In genomic region chr11:2176389-2176900, GRCh38 we compare ENCODE assay signal across 15 cellular contexts. TPM values are rescaled to one million over a fixed set of nuclear protein-coding genes. Genes with fewer than 3 reads are reported as not detected.
A peak's percentile ranks its signal among the peaks of the same experiment; 100 is the strongest.
DNase-seq lines count a peak whose midpoint lies in the region; ATAC-seq, FAIRE-seq and TF ChIP-seq lines count a peak whose summit lies in the region.
"Had no signal": no experiment of that assay in that cellular context is flagged by ENCODE, and none has a peak within 500 bp of the region (broad histone marks: within the 10 kb centered on the region; RNA-seq: fewer than 3 reads in every experiment).

No MANE protein-coding gene starts in this region.

- no peak overlapping the region for H4K8ac ChIP-seq in neuronal stem cell (ENCODE audit: low read depth, low read length)

- DNase-seq in GM12891 (ENCODE audit: insufficient read length, low spot score) (no peak), RWPE2 (ENCODE audit: low spot score) (no peak), K562 (ENCODE audit: extremely low read depth in 1 of 4, low spot score in 3 of 4) (no peak), neuronal stem cell (ENCODE audit: low spot score) (no peak), HuH-7.5 (ENCODE audit: low spot score) (no peak)
- DNase-seq: 8988T; CD4-positive, CD25-positive, alpha-beta regulatory T cell; DMS53; H9 had no signal

- no peaks in the 10 kb centered on the region for H3K9me1 ChIP-seq in K562 (ENCODE audit: control insufficient read depth, insufficient read depth, low read length)

- no peaks in the 10 kb centered on the region for H3K36me3 Mint-ChIP-seq in activated T-helper 17 cell treated with anti-CD3 and anti-CD28 coated beads, Interleukin-2, amount 50 U/mL, for 72 hours (ENCODE audit: low read depth)
- H3K36me3 Mint-ChIP-seq: CD4-positive, CD25-positive, alpha-beta regulatory T cell had no signal

- WGBS in K562 (ENCODE audit: insufficient coverage, low coverage, missing lambda C conversion rate): 3% methylated on average over 14 of the region's 14 CpGs
- no CpG with 5 or more reads among the region's 14 CpGs for WGBS in neuronal stem cell (ENCODE audit: extremely low coverage in 2 of 2, insufficient read length in 2 of 2, insufficient replicate concordance in 1 of 2), 2 donors

- H3K27me3 ChIP-seq in RWPE2 (ENCODE audit: insufficient read depth, poor library complexity, severe bottlenecking) (no peaks in the 10 kb centered on the region), K562 (ENCODE audit: control insufficient read depth in 2 of 2, insufficient read depth in 2 of 2, low read length in 2 of 2) (peaks cover 10 to 58% of the 10 kb centered on the region in 2 experiments; a peak in 4 of 5 replicates), neuronal stem cell (ENCODE audit: control insufficient read depth in 3 of 3, insufficient read depth in 3 of 3, low read depth in 1 of 3, low read length in 3 of 3) (peaks cover 0 to 28% (median 0%) of the 10 kb centered on the region in 3 experiments)

- H3K9ac ChIP-seq in K562 (ENCODE audit: insufficient read depth in 1 of 2, low read depth in 2 of 2, low read length in 2 of 2) (no peak overlapping the region), neuronal stem cell (ENCODE audit: low read depth, low read length, poor library complexity) (peak overlapping the region; percentile 65)
- H3K9ac ChIP-seq: BLaER1 treated with 17β-estradiol and CSF1 and Interleukin-3, amounts not matched to agents 10 nM and 100 nM had no signal

- no peak overlapping the region for H3K4me3 Mint-ChIP-seq in activated T-helper 17 cell treated with anti-CD3 and anti-CD28 coated beads, Interleukin-2, amount 50 U/mL, for 72 hours
- H3K4me3 Mint-ChIP-seq: CD4-positive, CD25-positive, alpha-beta regulatory T cell; GM23338; H9 had no signal

- peak overlapping the region; percentile 71 for H2BK15ac ChIP-seq in neuronal stem cell (ENCODE audit: low read length)

- H3K9me3 ChIP-seq in RWPE2 (ENCODE audit: severe bottlenecking): no peaks in the 10 kb centered on the region
- no peaks in the 10 kb centered on the region; the same call in 1 of the 2 replicates for H3K9me3 ChIP-seq in K562 (replicated peaks; ENCODE audit: control insufficient read depth, insufficient read depth, low read depth, low read length)
- no peaks in the 10 kb centered on the region for H3K9me3 ChIP-seq in neuronal stem cell (replicated peaks in 1 of 2; ENCODE audit: control insufficient read depth in 2 of 2, insufficient read depth in 1 of 2, low read depth in 1 of 2, low read length in 2 of 2)
- H3K9me3 ChIP-seq: BLaER1 treated with 17β-estradiol and CSF1 and Interleukin-3, amounts not matched to agents 10 nM and 100 nM had no signal

- CTCF ChIA-PET in K562 (lab: Yijun Ruan, JAX; ENCODE audit: low intra/inter-chr PET ratio): no interaction called here

- H3K9me3 Mint-ChIP-seq in activated T-helper 17 cell treated with anti-CD3 and anti-CD28 coated beads, Interleukin-2, amount 50 U/mL, for 72 hours: no peaks in the 10 kb centered on the region
- H3K9me3 Mint-ChIP-seq: CD4-positive, CD25-positive, alpha-beta regulatory T cell; GM23338 had no signal

- no peak overlapping the region for H2AFZ ChIP-seq in K562 (ENCODE audit: low read depth, low read length)
- H2AFZ ChIP-seq in neuronal stem cell (ENCODE audit: low read length): no peak overlapping the region
- H2AFZ ChIP-seq: GM23338 had no signal

- no peak for TF ChIP-seq POLR2A in GM12891 (IDR thresholded peaks at IDR 0.05; ENCODE audit: low read depth, low read length)
- no peak for TF ChIP-seq POLR2A in K562 (conservative IDR thresholded peaks at IDR 0.05)

- peaks cover 5% of the 10 kb centered on the region for H3K79me1 ChIP-seq in neuronal stem cell (ENCODE audit: low read depth, low read length)

- no peak overlapping the region for H3K4me2 ChIP-seq in K562 (ENCODE audit: insufficient read depth, low read length)
- H3K4me2 ChIP-seq in neuronal stem cell (ENCODE audit: insufficient read depth, low read length, poor library complexity, severe bottlenecking): no peak overlapping the region
- H3K4me2 ChIP-seq: GM23338 had no signal

- H2BK5ac ChIP-seq in neuronal stem cell (ENCODE audit: low read length): no peak overlapping the region

- H3K4me3 ChIP-seq in RWPE2 (ENCODE audit: severe bottlenecking) (no peak overlapping the region), K562 (no peak overlapping the region), neuronal stem cell (ENCODE audit: low read length in 2 of 2) (peak overlapping the region in 1 of 2 donors; percentile 38)
- H3K4me3 ChIP-seq: BLaER1 treated with 17β-estradiol and CSF1 and Interleukin-3, amounts not matched to agents 10 nM and 100 nM; GM23338 had no signal

- H3K18ac ChIP-seq in neuronal stem cell (ENCODE audit: low read length): peak overlapping the region; percentile 77

- peak overlapping the region; percentile 2 for H3K14ac ChIP-seq in neuronal stem cell (ENCODE audit: low read length)

- intact Hi-C loops in K562 (cut with micrococcal nuclease): no loop called here

- H3K79me2 ChIP-seq in K562 (ENCODE audit: control insufficient read depth, insufficient read depth, low read length): no peaks in the 10 kb centered on the region

- H2BK12ac ChIP-seq in neuronal stem cell (ENCODE audit: low read length): no peak overlapping the region

- H2AK5ac ChIP-seq in neuronal stem cell (ENCODE audit: low read depth, low read length): peak overlapping the region; percentile 72

- peak overlapping the region; percentile 67 for H3K23ac ChIP-seq in neuronal stem cell (ENCODE audit: low read depth, low read length, poor library complexity)

- in situ Hi-C loops in K562 (cut with MboI): no loop called here

- H3K4ac ChIP-seq in neuronal stem cell (ENCODE audit: low read length): no peak overlapping the region

- peak overlapping the region; percentile 25 for H4K91ac ChIP-seq in neuronal stem cell (ENCODE audit: low read depth, low read length, poor library complexity)

- BruUV-seq in K562 (replicated peaks; lab: Mats Ljungman, UMichigan): no TSS peak

- no peak for TF ChIP-seq CTCF in RWPE2 (IDR thresholded peaks at IDR 0.05; ENCODE audit: poor library complexity, severe bottlenecking)
- TF ChIP-seq CTCF in K562 (IDR thresholded peaks at IDR 0.05 in 2 of 3, conservative IDR thresholded peaks at IDR 0.05 in 1 of 3; ENCODE audit: insufficient read depth in 2 of 3, low read depth in 1 of 3, low read length in 3 of 3): no peak

- POLR2A ChIA-PET in K562 (lab: Yijun Ruan, JAX): no interaction called here

- no peaks in the 10 kb centered on the region; the same call in none of the 2 replicates for H4K20me1 ChIP-seq in K562 (replicated peaks; ENCODE audit: control insufficient read depth, insufficient read depth, low read length)

- no peaks in the 10 kb centered on the region for H3K36me3 ChIP-seq in RWPE2 (ENCODE audit: low read depth)
- no peaks in the 10 kb centered on the region for H3K36me3 ChIP-seq in K562 (ENCODE audit: control insufficient read depth, insufficient read depth, low read length)
- peaks cover 0 to 2% of the 10 kb centered on the region in 2 donors for H3K36me3 ChIP-seq in neuronal stem cell (replicated peaks in 1 of 2; ENCODE audit: control insufficient read depth in 2 of 2, insufficient read depth in 2 of 2, low read length in 2 of 2)
- H3K36me3 ChIP-seq: BLaER1 treated with 17β-estradiol and CSF1 and Interleukin-3, amounts not matched to agents 10 nM and 100 nM had no signal

- no peak for TF ChIP-seq EP300 in K562 (IDR thresholded peaks at IDR 0.05; ENCODE audit: low read length)

- TF ChIP-seq RAD21 in K562 (CRISPR knock-in tag; conservative IDR thresholded peaks at IDR 0.05 in 1 of 2, IDR thresholded peaks at IDR 0.05 in 1 of 2): no peak

- H3K27ac ChIP-seq in RWPE2 (ENCODE audit: poor library complexity, severe bottlenecking) (peak overlapping the region; percentile 98), K562 (ENCODE audit: extremely low read depth, low read depth, low read length) (no peak overlapping the region), neuronal stem cell (replicated peaks; ENCODE audit: low read length) (no peak overlapping the region)
- H3K27ac ChIP-seq: BLaER1 treated with 17β-estradiol and CSF1 and Interleukin-3, amounts not matched to agents 10 nM and 100 nM had no signal

- ATAC-seq in RWPE2 (ENCODE audit: low read depth) (no peak), K562 (no peak), GM18511 (IDR thresholded peaks at IDR 0.05; ENCODE audit: unreplicated experiment) (no peak), GM21619 (IDR thresholded peaks at IDR 0.05; ENCODE audit: unreplicated experiment) (no peak)
- ATAC-seq in activated T-helper 17 cell treated with anti-CD3 and anti-CD28 coated beads, Interleukin-2, amount 50 U/mL, for 72 hours (replicated peaks): no peak
- ATAC-seq: GM23338 had no signal

- peaks cover 43% of the 10 kb centered on the region for H3K4me1 ChIP-seq in RWPE2 (ENCODE audit: insufficient read depth, poor library complexity, severe bottlenecking)
- H3K4me1 ChIP-seq in K562 (replicated peaks in 1 of 2; ENCODE audit: control insufficient read depth in 2 of 2, insufficient read depth in 2 of 2, low read length in 2 of 2): peaks cover 0 to 6% of the 10 kb centered on the region in 2 experiments; a peak in 2 of 5 replicates
- H3K4me1 ChIP-seq in neuronal stem cell (ENCODE audit: control insufficient read depth in 2 of 2, insufficient read depth in 1 of 2, low read depth in 1 of 2, low read length in 2 of 2): peaks cover 0 to 12% of the 10 kb centered on the region in 2 donors

- no peak overlapping the region for H3K27ac Mint-ChIP-seq in activated T-helper 17 cell treated with anti-CD3 and anti-CD28 coated beads, Interleukin-2, amount 50 U/mL, for 72 hours
- H3K27ac Mint-ChIP-seq: GM23338, H9 had no signal

- H2BK120ac ChIP-seq in neuronal stem cell (ENCODE audit: low read depth, low read length): no peak overlapping the region

- no peaks in the 10 kb centered on the region for H3K27me3 Mint-ChIP-seq in activated T-helper 17 cell treated with anti-CD3 and anti-CD28 coated beads, Interleukin-2, amount 50 U/mL, for 72 hours
- H3K27me3 Mint-ChIP-seq: CD4-positive, CD25-positive, alpha-beta regulatory T cell had no signal

- H3K4me1 Mint-ChIP-seq in activated T-helper 17 cell treated with anti-CD3 and anti-CD28 coated beads, Interleukin-2, amount 50 U/mL, for 72 hours: no peaks in the 10 kb centered on the region
- H3K4me1 Mint-ChIP-seq: CD4-positive, CD25-positive, alpha-beta regulatory T cell; GM23338 had no signal

- FAIRE-seq in GM12891 (lab: Jason Lieb, UNC) (peak; percentile 50), K562 (lab: Jason Lieb, UNC) (no peak)

RNA-seq across cellular contexts. Expression of gene TH, which starts 4.8 kb away (rescaled TPM):
- polyA plus RNA-seq in GM12891 (2012; ENCODE audit: low read depth, missing spikeins): not detected
- not detected in 2 replicates for total RNA-seq in K562 (2011; cell fraction: chromatin; rRNA removed; ENCODE audit: low replicate concordance)
- total RNA-seq in K562 (2011; cell fraction: nucleolus; rRNA removed): not detected in 2 replicates
- total RNA-seq in K562 (2011; cell fraction: nucleoplasm; rRNA removed): not detected in 2 replicates
- total RNA-seq in K562 (2014; rRNA removed): not detected in 2 replicates
- not detected in 2 replicates for total RNA-seq in K562 (2014; rRNA removed; fragmentation: Illumina TruSeq; extraction: Trizol)
- not detected in 2 replicates for total RNA-seq in K562 (2015; rRNA removed; fragmentation: Illumina TruSeq; extraction: Trizol)
- total RNA-seq in K562 (2021): not detected in 2 replicates
- polyA plus RNA-seq in K562 (2011; rRNA removed): not detected in 2 replicates
- 0.06 TPM in 1 of 2 replicates, not detected in the other for polyA plus RNA-seq in K562 (2011; cell fraction: cytosol; rRNA removed)
- not detected in 2 replicates for polyA plus RNA-seq in K562 (2011; cell fraction: nucleus; rRNA removed)
- polyA plus RNA-seq in K562 (2012): not detected in 2 replicates
- not detected in 2 replicates for polyA plus RNA-seq in K562 (2014; fragmentation: Illumina TruSeq; extraction: Trizol)
- not detected for polyA plus RNA-seq in K562 (2014; fragmentation: Nextera tagmentation; extraction: Ambion mirVana)
- polyA plus RNA-seq in K562 (2014; rRNA removed): not detected in 2 replicates
- not detected in 2 replicates for polyA minus RNA-seq in K562 (2011; rRNA and poly(A)+ RNA removed)
- not detected in 2 replicates for polyA minus RNA-seq in K562 (2011; cell fraction: cytosol; rRNA and poly(A)+ RNA removed)
- polyA minus RNA-seq in K562 (2011; cell fraction: nucleus; rRNA and poly(A)+ RNA removed): not detected in 2 replicates
- polyA plus RNA-seq in neuronal stem cell (2013, experiment 1 of 2): 1.0 TPM
- polyA plus RNA-seq in neuronal stem cell (2013, experiment 2 of 2): 0.82 TPM
- total RNA-seq in activated T-helper 17 cell treated with anti-CD3 and anti-CD28 coated beads, Interleukin-2, amount 50 U/mL, for 72 hours: not detected
- total RNA-seq: CD4-positive, CD25-positive, alpha-beta regulatory T cell; Daoy; GM23338; H9 had no signal
- polyA plus RNA-seq: CD4-positive, CD25-positive, alpha-beta regulatory T cell had no signal

RNA-seq across cellular contexts. Expression of gene INS, which starts 15.4 kb away (rescaled TPM):
- polyA plus RNA-seq in GM12891 (2012; ENCODE audit: low read depth, missing spikeins): not detected
- total RNA-seq in K562 (2011; cell fraction: chromatin; rRNA removed; ENCODE audit: low replicate concordance): not detected in 2 replicates
- total RNA-seq in K562 (2011; cell fraction: nucleolus; rRNA removed): not detected in 2 replicates
- not detected in 2 replicates for total RNA-seq in K562 (2011; cell fraction: nucleoplasm; rRNA removed)
- total RNA-seq in K562 (2014; rRNA removed) (not detected in 2 replicates), K562 (2014; rRNA removed; fragmentation: Illumina TruSeq; extraction: Trizol) (not detected in 2 replicates), K562 (2015; rRNA removed; fragmentation: Illumina TruSeq; extraction: Trizol) (not detected in 2 replicates), K562 (2021) (not detected in 2 replicates)
- polyA plus RNA-seq in K562 (2011; rRNA removed) (not detected in 2 replicates), K562 (2014; fragmentation: Illumina TruSeq; extraction: Trizol) (not detected in 2 replicates), K562 (2014; fragmentation: Nextera tagmentation; extraction: Ambion mirVana) (not detected), K562 (2014; rRNA removed) (not detected in 2 replicates)
- not detected in 2 replicates for polyA plus RNA-seq in K562 (2011; cell fraction: cytosol; rRNA removed)
- not detected in 2 replicates for polyA plus RNA-seq in K562 (2011; cell fraction: nucleus; rRNA removed)
- not detected in 2 replicates for polyA plus RNA-seq in K562 (2012)
- polyA minus RNA-seq in K562 (2011; rRNA and poly(A)+ RNA removed): not detected in 2 replicates
- polyA minus RNA-seq in K562 (2011; cell fraction: cytosol; rRNA and poly(A)+ RNA removed): not detected in 2 replicates
- polyA minus RNA-seq in K562 (2011; cell fraction: nucleus; rRNA and poly(A)+ RNA removed): not detected in 2 replicates
- polyA plus RNA-seq in neuronal stem cell (2013, experiment 1 of 2): not detected
- not detected for polyA plus RNA-seq in neuronal stem cell (2013, experiment 2 of 2)
- total RNA-seq in activated T-helper 17 cell treated with anti-CD3 and anti-CD28 coated beads, Interleukin-2, amount 50 U/mL, for 72 hours: not detected
- total RNA-seq: CD4-positive, CD25-positive, alpha-beta regulatory T cell; Daoy; GM23338; H9 had no signal
- polyA plus RNA-seq: CD4-positive, CD25-positive, alpha-beta regulatory T cell; GM23338 had no signal

RNA-seq across cellular contexts. Expression of gene IGF2, which starts 37.3 kb away (rescaled TPM):
- not detected for polyA plus RNA-seq in GM12891 (2012; ENCODE audit: low read depth, missing spikeins)
- total RNA-seq in K562 (2011; cell fraction: chromatin; rRNA removed; ENCODE audit: low replicate concordance): not detected in 2 replicates
- not detected in 2 replicates for total RNA-seq in K562 (2011; cell fraction: nucleolus; rRNA removed)
- not detected in 2 replicates for total RNA-seq in K562 (2011; cell fraction: nucleoplasm; rRNA removed)
- total RNA-seq in K562 (2014; rRNA removed) (not detected in 2 replicates), K562 (2014; rRNA removed; fragmentation: Illumina TruSeq; extraction: Trizol) (not detected in 2 replicates), K562 (2015; rRNA removed; fragmentation: Illumina TruSeq; extraction: Trizol) (not detected in 2 replicates), K562 (2021) (0.16 and 0.67 TPM in 2 replicates)
- polyA plus RNA-seq in K562 (2011; rRNA removed) (not detected in 2 replicates), K562 (2014; fragmentation: Illumina TruSeq; extraction: Trizol) (not detected in 2 replicates), K562 (2014; fragmentation: Nextera tagmentation; extraction: Ambion mirVana) (not detected), K562 (2014; rRNA removed) (0.03 TPM in 1 of 2 replicates, not detected in the other)
- polyA plus RNA-seq in K562 (2011; cell fraction: cytosol; rRNA removed): 0.01 TPM in 1 of 2 replicates, not detected in the other
- 0.03 TPM in 1 of 2 replicates, not detected in the other for polyA plus RNA-seq in K562 (2011; cell fraction: nucleus; rRNA removed)
- 0.03 and 0.04 TPM in 2 replicates for polyA plus RNA-seq in K562 (2012)
- 0.07 and 0.18 TPM in 2 replicates for polyA minus RNA-seq in K562 (2011; rRNA and poly(A)+ RNA removed)
- 5.3 TPM in 1 of 2 replicates, not detected in the other for polyA minus RNA-seq in K562 (2011; cell fraction: cytosol; rRNA and poly(A)+ RNA removed)
- not detected in 2 replicates for polyA minus RNA-seq in K562 (2011; cell fraction: nucleus; rRNA and poly(A)+ RNA removed)
- polyA plus RNA-seq in neuronal stem cell (2013, experiment 1 of 2): 11.8 TPM
- polyA plus RNA-seq in neuronal stem cell (2013, experiment 2 of 2): 11.0 TPM
- 100 to 1,000 TPM in 1 of 2 donors, 1 to 10 TPM in 1; 7.4 to 287 TPM for total RNA-seq in activated T-helper 17 cell treated with anti-CD3 and anti-CD28 coated beads, Interleukin-2, amount 50 U/mL, for 72 hours
- polyA plus RNA-seq: CD4-positive, CD25-positive, alpha-beta regulatory T cell had no signal

Comparison
In these comparisons a context has a peak if more than half of its experiments do, and no peak if none do; other contexts are left out.
1. RNA of gene IGF2, which starts 37.3 kb away (total RNA-seq): 7.4 to 287 TPM in activated T-helper 17 cell treated with anti-CD3 and anti-CD28 coated beads, Interleukin-2, amount 50 U/mL, for 72 hours; 0.16 to 0.67 TPM in K562; every median in the first group is over 4 times any median in the second.